17 cellular contexts compared by ENCODE assay signal in the genomic region with DNA sequence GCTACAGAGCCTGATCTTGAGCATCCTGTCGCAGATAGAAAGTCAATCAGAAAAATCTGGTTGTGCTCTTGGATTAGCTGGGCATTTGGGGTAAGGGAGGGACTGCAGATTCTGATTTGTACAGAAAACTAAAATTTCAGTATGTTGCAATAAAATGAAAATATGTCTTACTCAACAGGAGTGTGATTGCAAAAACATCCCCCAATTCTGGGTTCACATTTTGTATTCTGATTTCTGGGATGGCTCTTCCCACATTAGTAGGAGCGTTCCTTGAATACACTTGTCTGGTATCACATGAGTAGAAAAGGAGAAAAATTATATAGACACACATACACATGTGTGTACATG. TPM values are rescaled to one million over a fixed set of nuclear protein-coding genes. Genes with fewer than 3 reads are reported as not detected.
A peak's percentile ranks its signal among the peaks of the same experiment; 100 is the strongest.
DNase-seq lines count a peak whose midpoint lies in the region; ATAC-seq and TF ChIP-seq lines count a peak whose summit lies in the region.
"Had no signal": no experiment of that assay in that cellular context is flagged by ENCODE, and none has a peak within 500 bp of the region (broad histone marks: within the 10 kb centered on the region; RNA-seq: fewer than 3 reads in every experiment).

No MANE protein-coding gene starts in this region.

- DNase-seq in left ventricle myocardium inferior (no peak), cardiac septum (ENCODE audit: low spot score) (no peak), T-helper 17 cell (no peak), fibroblast of the aortic adventitia (ENCODE audit: low read depth) (peak; percentile 53), thyroid gland (no peak), A172 (ENCODE audit: low spot score) (no peak)
- DNase-seq: activated CD4-positive, alpha-beta T cell treated with anti-CD3 and anti-CD28 coated beads, Interleukin-2, amount 50 U/mL, for 48 hours; activated gamma-delta T cell; brain microvascular endothelial cell; gastrocnemius medialis; NCI-H1092; occipital lobe; stimulated activated naive CD4-positive, alpha-beta T cell had no signal

- no peaks in the 10 kb centered on the region for H3K27me3 Mint-ChIP-seq in T-helper 17 cell

- H3K9me3 ChIP-seq in left ventricle myocardium inferior (replicated peaks) (no peaks in the 10 kb centered on the region), T-helper 17 cell (ENCODE audit: control insufficient read depth, low read length, poor library complexity, severe bottlenecking) (no peaks in the 10 kb centered on the region), thyroid gland (no peaks in the 10 kb centered on the region)
- H3K9me3 ChIP-seq: gastrocnemius medialis, SJCRH30 had no signal

- intact Hi-C loops in left ventricle myocardium inferior (cut with micrococcal nuclease) = no loop called here
- intact Hi-C loops in cardiac septum (cut with DNase I) = loop anchor here (5.0 kb wide), 2 partner anchors 83 to 138 kb away; no protein-coding TSS in a partner anchor
- intact Hi-C loops in thyroid gland (cut with DNase I) = no loop called here

- peaks cover 78% of the 10 kb centered on the region for H3K4me1 ChIP-seq in left ventricle myocardium inferior
- H3K4me1 ChIP-seq in thyroid gland = peaks cover 31 to 52% of the 10 kb centered on the region in 2 donors

- no peaks in the 10 kb centered on the region for H3K27me3 ChIP-seq in left ventricle myocardium inferior (ENCODE audit: low read depth)
- no peaks in the 10 kb centered on the region for H3K27me3 ChIP-seq in thyroid gland
- H3K27me3 ChIP-seq: brain microvascular endothelial cell, gastrocnemius medialis, SJCRH30 had no signal

- no peak for TF ChIP-seq POLR2A in thyroid gland (IDR thresholded peaks at IDR 0.05)

- H3K27ac ChIP-seq in left ventricle myocardium inferior (replicated peaks) = peak overlapping the region; percentile 16
- peak overlapping the region in 2 of 3 donors; percentile 75 to 79 for H3K27ac ChIP-seq in thyroid gland
- H3K27ac ChIP-seq: brain microvascular endothelial cell, SJCRH30 had no signal

- peaks cover 27% of the 10 kb centered on the region for H3K4me1 Mint-ChIP-seq in T-helper 17 cell

- WGBS in thyroid gland, 2 donors = 88 to 99% methylated on average over 2 of the region's 2 CpGs

- no peak overlapping the region for H3K4me3 Mint-ChIP-seq in T-helper 17 cell

- no peak for ATAC-seq in T-helper 17 cell
- ATAC-seq in GM18511 (IDR thresholded peaks at IDR 0.05; ENCODE audit: unreplicated experiment) = no peak
- no peak for ATAC-seq in GM18867 (IDR thresholded peaks at IDR 0.05; ENCODE audit: unreplicated experiment)

- peaks cover 2% of the 10 kb centered on the region for H3K36me3 Mint-ChIP-seq in T-helper 17 cell (ENCODE audit: low read depth)

- no peak for TF ChIP-seq CTCF in left ventricle myocardium inferior (IDR thresholded peaks at IDR 0.05; ENCODE audit: borderline replicate concordance)
- no peak for TF ChIP-seq CTCF in fibroblast of the aortic adventitia (IDR thresholded peaks at IDR 0.05; ENCODE audit: insufficient read depth, low read length)
- no peak for TF ChIP-seq CTCF in thyroid gland (IDR thresholded peaks at IDR 0.05)

- H3K4me3 ChIP-seq in left ventricle myocardium inferior (no peak overlapping the region), fibroblast of the aortic adventitia (ENCODE audit: low read depth, low read length) (no peak overlapping the region), thyroid gland (replicated peaks in 1 of 3) (no peak overlapping the region)
- H3K4me3 ChIP-seq: gastrocnemius medialis, SJCRH30, skin epidermis had no signal

- H3K27ac Mint-ChIP-seq in T-helper 17 cell = peak overlapping the region; percentile 86

- peaks cover 7% of the 10 kb centered on the region for H3K36me3 ChIP-seq in left ventricle myocardium inferior
- H3K36me3 ChIP-seq in thyroid gland = peaks cover 4 to 5% of the 10 kb centered on the region in 2 donors

RNA-seq across cellular contexts. Expression of a gene that starts 40.5 kb away (rescaled TPM):
- 16.4 TPM for total RNA-seq in left ventricle myocardium inferior
- 21.5 TPM for total RNA-seq in cardiac septum
- total RNA-seq in T-helper 17 cell = 10 to 100 TPM; 47.2 to 53.0 TPM
- 54.9 and 102 TPM in 2 replicates for total RNA-seq in fibroblast of the aortic adventitia (ENCODE audit: low replicate concordance)
- total RNA-seq in thyroid gland = 10 to 100 TPM; 52.3 to 63.4 (median 61.4) TPM
- 62.1 and 97.0 TPM in 2 replicates for total RNA-seq in A172 (2014; rRNA removed; shearing (Covaris generic))
